Comparison of ENCODE assay signal across 8 cellular contexts in the genomic region with DNA sequence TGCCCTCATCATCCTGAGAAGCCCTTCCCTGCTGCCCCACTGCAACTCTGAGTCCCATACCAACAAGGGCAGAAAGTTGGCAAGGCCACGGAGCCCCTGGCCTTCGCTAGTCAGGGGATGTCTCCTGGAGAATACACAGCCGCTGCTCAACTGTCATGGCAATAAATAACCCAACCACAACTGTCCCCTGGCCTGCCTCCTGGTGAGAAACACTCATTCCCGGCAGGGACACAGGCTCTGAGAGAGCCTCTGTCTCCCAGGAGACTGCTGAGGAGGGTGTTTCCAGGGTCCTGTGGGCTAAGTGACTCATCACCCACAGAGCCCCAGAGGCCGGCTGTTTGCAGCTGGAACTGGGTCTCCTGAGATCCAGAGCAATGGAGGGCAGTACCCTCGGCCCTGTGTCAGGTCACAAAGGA.
DNase-seq lines count a peak whose midpoint lies in the region; ATAC-seq and TF ChIP-seq lines count a peak whose summit lies in the region.

No MANE protein-coding gene starts in this region.

- BruUV-seq in HCT116 (replicated peaks; lab: Mats Ljungman, UMichigan), result no TSS peak

- H3K4me3 ChIP-seq in HCT116 (replicated peaks in 1 of 2; ENCODE audit: low read depth in 1 of 2, low read length in 2 of 2), result peak overlapping the region in 1 of 2 experiments; percentile 26; a peak in 1 of 4 replicates
- no peak overlapping the region for H3K4me3 ChIP-seq in Peyer's patch

- POLR2A ChIA-PET in HCT116 (lab: Charles Lee), result no interaction called here

- peak; percentile 69 for ATAC-seq in HCT116

- no peaks in the 10 kb centered on the region for H3K9me2 ChIP-seq in HCT116 (ENCODE audit: insufficient read depth)

- CTCF ChIA-PET in HCT116 (lab: Charles Lee), result no interaction called here

- peak overlapping the region; percentile 74 for H3K4me2 ChIP-seq in HCT116 (ENCODE audit: low read length)

- no peaks in the 10 kb centered on the region for H3K36me3 ChIP-seq in HCT116 (ENCODE audit: control insufficient read depth in 1 of 2, insufficient read depth in 2 of 2, low read length in 2 of 2)
- no peaks in the 10 kb centered on the region for H3K36me3 ChIP-seq in Peyer's patch

- H2AFZ ChIP-seq in HCT116 (ENCODE audit: low read depth, low read length, poor library complexity, severe bottlenecking), result peak overlapping the region; percentile 80

- H3K9me3 ChIP-seq in HCT116 (ENCODE audit: control insufficient read depth in 1 of 2, insufficient read depth in 1 of 2, low read depth in 1 of 2, low read length in 2 of 2) (no peaks in the 10 kb centered on the region; a peak in 1 of 4 replicates), Peyer's patch (no peaks in the 10 kb centered on the region)

- TF ChIP-seq CTCF in GM13977 (IDR thresholded peaks at IDR 0.05; ENCODE audit: extremely low read depth, insufficient read depth, missing control alignments) (no peak), HCT116 (IDR thresholded peaks at IDR 0.05 in 2 of 3, conservative IDR thresholded peaks at IDR 0.05 in 1 of 3; ENCODE audit: borderline replicate concordance in 1 of 3, insufficient read depth in 1 of 3, low read depth in 2 of 3, low read length in 2 of 3) (no peak), Peyer's patch (IDR thresholded peaks at IDR 0.05) (no peak)

- in situ Hi-C loops in GM13977 (cut with MboI; ENCODE audit: low pct_unique_long_range_greater_than_20kb, low sequenced_read_pairs, unreplicated experiment), result no loop called here

- RAD21 ChIA-PET in HCT116 (lab: Charles Lee; ENCODE audit: low non-redundant PET in 1 of 2, low total read pairs in 2 of 2, uncharacterized antibody in 2 of 2, unreplicated experiment in 2 of 2), result no interaction called here

- H3K4me1 ChIP-seq in HCT116 (ENCODE audit: control insufficient read depth in 1 of 2, insufficient read depth in 2 of 2, low read length in 2 of 2), result peaks cover 19 to 26% of the 10 kb centered on the region in 2 experiments
- H3K4me1 ChIP-seq in Peyer's patch, result no peaks in the 10 kb centered on the region

- peak; percentile 44 for DNase-seq in GM13977 (ENCODE audit: low spot score)
- peak; percentile 39 for DNase-seq in HCT116 (ENCODE audit: low read depth, low spot score)
- DNase-seq in MV-4-11 (lab: John Stamatoyannopoulos, UW), result peak; percentile 97
- peak; percentile 82 for DNase-seq in hepatic stellate cell (ENCODE audit: low spot score)
- no peak for DNase-seq in Peyer's patch
- DNase-seq in NCI-H1417 (lab: John Stamatoyannopoulos, UW), result no peak
- DNase-seq in NCI-H1694 (lab: John Stamatoyannopoulos, UW), result no peak
- no peak for DNase-seq in NCI-H526 treated with DMSO at 0.1 percent for 48 hours (lab: John Stamatoyannopoulos, UW)

- no peaks in the 10 kb centered on the region for H3K79me2 ChIP-seq in HCT116 (ENCODE audit: insufficient read depth, low read length)

- TF ChIP-seq POLR2A in HCT116 (IDR thresholded peaks at IDR 0.05; ENCODE audit: borderline replicate concordance, extremely low read depth, insufficient read depth, insufficient read length), result no peak
- TF ChIP-seq POLR2A in Peyer's patch (IDR thresholded peaks at IDR 0.05), result no peak

- no peak overlapping the region; the same call in 1 of the 2 replicates for H3K9ac ChIP-seq in HCT116 (ENCODE audit: low read length)

- H3K27ac ChIP-seq in HCT116 (ENCODE audit: low read depth, low read length), result peak overlapping the region; percentile 15; the same call in 1 of the 2 replicates
- peak overlapping the region in 1 of 4 donors; percentile 30 for H3K27ac ChIP-seq in Peyer's patch

- intact Hi-C loops in HCT116 (cut with micrococcal nuclease), result no loop called here

- H3K27me3 ChIP-seq in HCT116 (ENCODE audit: insufficient read depth, low read length), result no peaks in the 10 kb centered on the region
- no peaks in the 10 kb centered on the region for H3K27me3 ChIP-seq in Peyer's patch

- no peaks in the 10 kb centered on the region for H4K20me1 ChIP-seq in HCT116 (ENCODE audit: insufficient read depth)

- no peak for TF ChIP-seq RAD21 in HCT116 (IDR thresholded peaks at IDR 0.05; ENCODE audit: low read depth)

TF ChIP-seq in HCT116, 20 proteins besides CTCF, POLR2A, EP300 and RAD21:
- no peak for TF ChIP-seq ELF1 (IDR thresholded peaks at IDR 0.05; ENCODE audit: borderline replicate concordance, low read depth)
- TF ChIP-seq EZH2 (IDR thresholded peaks at IDR 0.05), result no peak
- peak; percentile 40 for TF ChIP-seq FOSL1 (IDR thresholded peaks at IDR 0.05; ENCODE audit: low read depth)

Comparison
In these comparisons a context has a peak if more than half of its experiments do, and no peak if none do; other contexts are left out.
1. DNase-seq: peak in GM13977 (single experiment), HCT116 (single experiment), MV-4-11 (single experiment) and hepatic stellate cell (single experiment); none in Peyer's patch (0 of 3), NCI-H1417 (0 of 3), NCI-H1694 (single experiment) and NCI-H526 treated with DMSO at 0.1 percent for 48 hours (single experiment).